ENCODE assay signal across 14 cellular contexts in the genomic region with DNA sequence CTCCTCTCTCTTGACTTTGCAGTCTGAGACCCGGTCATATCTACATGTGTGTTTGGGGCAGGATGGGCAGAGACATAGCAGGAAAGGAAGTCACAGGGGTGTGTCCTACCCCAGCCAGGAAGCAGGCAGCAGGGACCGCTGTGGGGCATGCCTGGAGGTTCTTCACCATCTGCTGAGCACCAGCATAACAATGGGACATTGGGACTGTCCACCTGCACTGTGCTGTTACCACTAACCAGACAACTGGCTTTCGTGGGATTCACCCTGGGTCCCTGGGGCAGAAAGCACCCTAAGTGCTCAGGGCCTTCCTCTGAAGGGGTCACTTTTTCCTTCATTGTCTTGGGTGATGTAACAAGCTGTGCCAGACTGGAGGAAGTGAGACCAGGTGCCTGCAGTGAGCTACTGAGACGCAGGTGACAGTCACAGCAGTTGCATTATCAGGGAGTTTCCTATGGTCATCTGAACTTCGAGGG. TPM values are rescaled to one million over a fixed set of nuclear protein-coding genes. Genes with fewer than 3 reads are reported as not detected.
DNase-seq lines count a peak whose midpoint lies in the region; ATAC-seq, FAIRE-seq and TF ChIP-seq lines count a peak whose summit lies in the region.
"Had no signal": no experiment of that assay in that cellular context is flagged by ENCODE, and none has a peak within 500 bp of the region (broad histone marks: within the 10 kb centered on the region; RNA-seq: fewer than 3 reads in every experiment).

No MANE protein-coding gene starts in this region.

- no peak overlapping the region for H3K4me3 ChIP-seq in keratinocyte (ENCODE audit: control insufficient read depth in 2 of 3, extremely low read depth in 1 of 3, insufficient read depth in 2 of 3, low read depth in 1 of 3, low read length in 3 of 3)
- H3K4me3 ChIP-seq: right atrium auricular region had no signal

- no peaks in the 10 kb centered on the region for H3K9me1 ChIP-seq in keratinocyte (ENCODE audit: control insufficient read depth, extremely low read depth, insufficient read depth, low read length)

- H3K9me3 Mint-ChIP-seq in activated CD4-positive, alpha-beta T cell treated with anti-CD3 and anti-CD28 coated beads for 36 hours (ENCODE audit: low read depth) = peaks cover 11% of the 10 kb centered on the region

- CTCF ChIA-PET in activated CD4-positive, alpha-beta T cell treated with anti-CD3 and anti-CD28 coated beads for 36 hours (lab: Charles Lee) = no interaction called here

- H3K27me3 ChIP-seq in keratinocyte (ENCODE audit: control insufficient read depth, extremely low read depth, insufficient read depth, low read length) = no peaks in the 10 kb centered on the region
- H3K27me3 ChIP-seq: right atrium auricular region had no signal

- dilution Hi-C loops in keratinocyte (cut with MboI; ENCODE audit: extremely low pct_ligation_motif_present, low sequenced_read_pairs) = loop anchor here (5.0 kb wide), 1 partner anchor 53 kb away; no protein-coding TSS in a partner anchor

- H3K36me3 ChIP-seq in keratinocyte (ENCODE audit: control insufficient read depth in 2 of 2, extremely low read depth in 1 of 2, insufficient read depth in 2 of 2, low read length in 2 of 2) = no peaks in the 10 kb centered on the region
- H3K36me3 ChIP-seq: right atrium auricular region had no signal

- POLR2A ChIA-PET in activated CD4-positive, alpha-beta T cell treated with anti-CD3 and anti-CD28 coated beads for 36 hours (lab: Charles Lee) = interaction anchor here (0.7 kb wide), 1 partner anchor 12 kb away, joined by 3 read pairs; no protein-coding TSS in a partner anchor

- no peaks in the 10 kb centered on the region for H3K27me3 Mint-ChIP-seq in activated CD4-positive, alpha-beta T cell treated with anti-CD3 and anti-CD28 coated beads for 36 hours

- no peaks in the 10 kb centered on the region for H3K9me3 ChIP-seq in keratinocyte (ENCODE audit: control insufficient read depth, low read depth, low read length)

- no peak overlapping the region for H3K27ac ChIP-seq in keratinocyte (ENCODE audit: control insufficient read depth, insufficient read depth, low read length)
- H3K27ac ChIP-seq: right atrium auricular region had no signal

- H3K4me2 ChIP-seq in keratinocyte (ENCODE audit: control insufficient read depth, extremely low read depth, insufficient read depth, low read depth, low read length) = no peak overlapping the region

- H3K36me3 Mint-ChIP-seq in activated CD4-positive, alpha-beta T cell treated with anti-CD3 and anti-CD28 coated beads for 36 hours (ENCODE audit: low read depth) = peaks cover 1% of the 10 kb centered on the region

- TF ChIP-seq CTCF in keratinocyte (optimal IDR thresholded peaks at IDR 0.05 in 1 of 3, IDR thresholded peaks at IDR 0.05 in 1 of 3, conservative IDR thresholded peaks at IDR 0.05 in 1 of 3; ENCODE audit: extremely low read depth in 1 of 3, insufficient read depth in 2 of 3, low read length in 3 of 3) = no peak

- H3K9ac ChIP-seq in keratinocyte (ENCODE audit: control insufficient read depth, extremely low read depth, insufficient read depth, low read length) = no peak overlapping the region

- peak; percentile 35 for DNase-seq in activated CD4-positive, alpha-beta T cell treated with anti-CD3 and anti-CD28 coated beads for 36 hours
- no peak for DNase-seq in activated CD4-positive, alpha-beta T cell treated with anti-CD3 and anti-CD28 coated beads for 1 hour
- DNase-seq in UCSD-AML1 (lab: John Stamatoyannopoulos, UW; ENCODE audit: unreplicated experiment) (peak; percentile 47), keratinocyte (ENCODE audit: low read depth, low spot score) (no peak)
- no peak for DNase-seq in effector CD8-positive, alpha-beta T cell (lab: John Stamatoyannopoulos, UW)
- DNase-seq: mesenchymal stem cell, NCI-H1105 had no signal

- H2AFZ ChIP-seq in keratinocyte (ENCODE audit: control insufficient read depth, low read length) = peak overlapping the region; percentile 13

- peaks cover 6% of the 10 kb centered on the region for H3K4me1 ChIP-seq in keratinocyte (ENCODE audit: control insufficient read depth, extremely low read depth, insufficient read depth, low read length)

- ATAC-seq in activated CD4-positive, alpha-beta T cell treated with anti-CD3 and anti-CD28 coated beads for 36 hours = peak; percentile 15
- peak; percentile 42 for ATAC-seq in HG02610 (IDR thresholded peaks at IDR 0.05; ENCODE audit: unreplicated experiment)
- no peak for ATAC-seq in GM19324 (IDR thresholded peaks at IDR 0.05; ENCODE audit: low FRiP score, unreplicated experiment)
- ATAC-seq in HG02623 (IDR thresholded peaks at IDR 0.05; ENCODE audit: unreplicated experiment) = no peak

- peak overlapping the region; percentile 44 for H3K27ac Mint-ChIP-seq in activated CD4-positive, alpha-beta T cell treated with anti-CD3 and anti-CD28 coated beads for 36 hours

- H3K4me1 Mint-ChIP-seq in activated CD4-positive, alpha-beta T cell treated with anti-CD3 and anti-CD28 coated beads for 36 hours = peaks cover 23% of the 10 kb centered on the region

- intact Hi-C loops in activated CD4-positive, alpha-beta T cell treated with anti-CD3 and anti-CD28 coated beads for 36 hours (cut with DNase I, micrococcal nuclease) = loop anchor here in 1 of 2 experiments (5.0 kb wide), 1 partner anchor 258 kb away; no protein-coding TSS in a partner anchor

- H4K20me1 ChIP-seq in keratinocyte (ENCODE audit: control insufficient read depth, extremely low read depth, insufficient read depth, low read length) = no peaks in the 10 kb centered on the region

- no peaks in the 10 kb centered on the region for H3K79me2 ChIP-seq in keratinocyte (ENCODE audit: control insufficient read depth, insufficient read depth, low read length)

- FAIRE-seq in keratinocyte (lab: Jason Lieb, UNC) = no peak
- FAIRE-seq: A204.1 had no signal

- no peak overlapping the region for H3K4me3 Mint-ChIP-seq in activated CD4-positive, alpha-beta T cell treated with anti-CD3 and anti-CD28 coated beads for 36 hours

RNA-seq across cellular contexts. Expression of a gene that starts 2.6 kb away (rescaled TPM):
- 10 to 100 TPM; 39.7 to 41.0 TPM for total RNA-seq in activated CD4-positive, alpha-beta T cell treated with anti-CD3 and anti-CD28 coated beads for 36 hours
- polyA plus RNA-seq in keratinocyte = 3.1 to 3.7 TPM (median 3.5 TPM) in 3 replicates
- 6.0 TPM for polyA plus RNA-seq in keratinocyte (2011; ENCODE audit: low read depth)
- polyA plus RNA-seq in keratinocyte (2011; cell fraction: cytosol; rRNA removed) = 1.4 and 1.9 TPM in 2 replicates
- 8.4 and 9.9 TPM in 2 replicates for polyA plus RNA-seq in keratinocyte (2011; cell fraction: nucleus; rRNA removed)
- polyA plus RNA-seq in keratinocyte (2012; ENCODE audit: low replicate concordance) = 3.6 and 6.0 TPM in 2 replicates
- 1.8 to 9.2 TPM (median 1.9 TPM) in 3 replicates for polyA minus RNA-seq in keratinocyte
- 1.5 TPM for polyA minus RNA-seq in keratinocyte (2011; cell fraction: cytosol; rRNA and poly(A)+ RNA removed)
- 2.4 and 3.1 TPM in 2 replicates for polyA minus RNA-seq in keratinocyte (2011; cell fraction: nucleus; rRNA and poly(A)+ RNA removed)

RNA-seq across cellular contexts. Expression of a gene that starts 18.9 kb away (rescaled TPM):
- total RNA-seq in activated CD4-positive, alpha-beta T cell treated with anti-CD3 and anti-CD28 coated beads for 36 hours = 10 to 100 TPM; 87.5 to 94.4 TPM
- 29.8 to 40.8 TPM (median 30.4 TPM) in 3 replicates for polyA plus RNA-seq in keratinocyte
- polyA plus RNA-seq in keratinocyte (2011; ENCODE audit: low read depth) = 65.2 TPM
- polyA plus RNA-seq in keratinocyte (2011; cell fraction: cytosol; rRNA removed) = 12.6 and 31.4 TPM in 2 replicates
- polyA plus RNA-seq in keratinocyte (2011; cell fraction: nucleus; rRNA removed) = 31.2 and 33.9 TPM in 2 replicates
- polyA plus RNA-seq in keratinocyte (2012; ENCODE audit: low replicate concordance) = 42.3 and 64.9 TPM in 2 replicates
- polyA minus RNA-seq in keratinocyte = 12.3 to 24.7 TPM (median 17.7 TPM) in 3 replicates
- polyA minus RNA-seq in keratinocyte (2011; cell fraction: cytosol; rRNA and poly(A)+ RNA removed) = 45.8 TPM
- polyA minus RNA-seq in keratinocyte (2011; cell fraction: nucleus; rRNA and poly(A)+ RNA removed) = 16.0 and 17.0 TPM in 2 replicates

RNA-seq across cellular contexts. Expression of a gene that starts 23.9 kb away (rescaled TPM):
- total RNA-seq in activated CD4-positive, alpha-beta T cell treated with anti-CD3 and anti-CD28 coated beads for 36 hours = not detected
- polyA plus RNA-seq in keratinocyte = not detected in 3 replicates
- polyA plus RNA-seq in keratinocyte (2011; ENCODE audit: low read depth) = not detected
- not detected in 2 replicates for polyA plus RNA-seq in keratinocyte (2011; cell fraction: cytosol; rRNA removed)
- not detected in 2 replicates for polyA plus RNA-seq in keratinocyte (2011; cell fraction: nucleus; rRNA removed)
- polyA plus RNA-seq in keratinocyte (2012; ENCODE audit: low replicate concordance) = not detected in 2 replicates
- not detected in 3 replicates for polyA minus RNA-seq in keratinocyte
- not detected for polyA minus RNA-seq in keratinocyte (2011; cell fraction: cytosol; rRNA and poly(A)+ RNA removed)
- polyA minus RNA-seq in keratinocyte (2011; cell fraction: nucleus; rRNA and poly(A)+ RNA removed) = not detected in 2 replicates
- total RNA-seq: cardiac septum, fibroblast of villous mesenchyme, right atrium auricular region had no signal

RNA-seq across cellular contexts. Expression of a gene that starts 31.6 kb away (rescaled TPM):
- total RNA-seq in activated CD4-positive, alpha-beta T cell treated with anti-CD3 and anti-CD28 coated beads for 36 hours = 1 to 10 TPM in 1 of 2 experiments, under 1 TPM in 1; 0.37 to 1.1 TPM
- 0.14 to 0.99 TPM (median 0.43 TPM) in 3 replicates for polyA plus RNA-seq in keratinocyte
- 0.87 TPM for polyA plus RNA-seq in keratinocyte (2011; ENCODE audit: low read depth)
- polyA plus RNA-seq in keratinocyte (2011; cell fraction: cytosol; rRNA removed) = 0.32 and 1.1 TPM in 2 replicates
- 0.29 TPM in 1 of 2 replicates, not detected in the other for polyA plus RNA-seq in keratinocyte (2011; cell fraction: nucleus; rRNA removed)
- 0.39 and 1.4 TPM in 2 replicates for polyA plus RNA-seq in keratinocyte (2012; ENCODE audit: low replicate concordance)
- not detected in 3 replicates for polyA minus RNA-seq in keratinocyte
- polyA minus RNA-seq in keratinocyte (2011; cell fraction: cytosol; rRNA and poly(A)+ RNA removed) = 3.6 TPM
- not detected in 2 replicates for polyA minus RNA-seq in keratinocyte (2011; cell fraction: nucleus; rRNA and poly(A)+ RNA removed)

RNA-seq across cellular contexts. Expression of a gene that starts 38.2 kb away (rescaled TPM):
- 100 to 1,000 TPM; 385 to 437 TPM for total RNA-seq in activated CD4-positive, alpha-beta T cell treated with anti-CD3 and anti-CD28 coated beads for 36 hours
- 509 to 705 TPM (median 560 TPM) in 3 replicates for polyA plus RNA-seq in keratinocyte
- 89.3 TPM for polyA plus RNA-seq in keratinocyte (2011; ENCODE audit: low read depth)
- 801 and 842 TPM in 2 replicates for polyA plus RNA-seq in keratinocyte (2011; cell fraction: cytosol; rRNA removed)
- polyA plus RNA-seq in keratinocyte (2011; cell fraction: nucleus; rRNA removed) = 260 and 322 TPM in 2 replicates
- polyA plus RNA-seq in keratinocyte (2012; ENCODE audit: low replicate concordance) = 625 and 648 TPM in 2 replicates
- polyA minus RNA-seq in keratinocyte = 333 to 635 TPM (median 343 TPM) in 3 replicates
- polyA minus RNA-seq in keratinocyte (2011; cell fraction: cytosol; rRNA and poly(A)+ RNA removed) = 206 TPM
- 40.6 and 54.7 TPM in 2 replicates for polyA minus RNA-seq in keratinocyte (2011; cell fraction: nucleus; rRNA and poly(A)+ RNA removed)

Comparison
In these comparisons a context has a peak if more than half of its experiments do, and no peak if none do; other contexts are left out.
1. DNase-seq: peak in activated CD4-positive, alpha-beta T cell treated with anti-CD3 and anti-CD28 coated beads for 36 hours (single experiment) and UCSD-AML1 (single experiment); none in activated CD4-positive, alpha-beta T cell treated with anti-CD3 and anti-CD28 coated beads for 1 hour (single experiment), keratinocyte (single experiment) and effector CD8-positive, alpha-beta T cell (single experiment).
2. ATAC-seq: peak in activated CD4-positive, alpha-beta T cell treated with anti-CD3 and anti-CD28 coated beads for 36 hours (single experiment) and HG02610 (single experiment); none in GM19324 (single experiment) and HG02623 (single experiment).